In genomic region chr2:191680639-191681038, GRCh38 we compare ENCODE assay signal across 8 cellular contexts.
DNase-seq lines count a peak whose midpoint lies in the region; ATAC-seq and TF ChIP-seq lines count a peak whose summit lies in the region.
"Had no signal": no experiment of that assay in that cellular context is flagged by ENCODE, and none has a peak within 500 bp of the region (broad histone marks: within the 10 kb centered on the region; RNA-seq: fewer than 3 reads in every experiment).

No MANE protein-coding gene starts in this region.

- no peaks in the 10 kb centered on the region for H3K27me3 ChIP-seq in GM06990 (replicated peaks; ENCODE audit: control insufficient read depth, insufficient read depth, low read length)

- H3K36me3 ChIP-seq in GM06990 (ENCODE audit: control insufficient read depth, insufficient read depth, low read length), result peaks cover 6% of the 10 kb centered on the region

- peak overlapping the region in 16 of 21 experiments; percentile 37 to 98 (median 94) for H3K27ac ChIP-seq in skin epidermis

- DNase-seq in GM06990 (ENCODE audit: extremely low read depth, insufficient read length), result no peak
- peak; percentile 56 for DNase-seq in RKO (ENCODE audit: low spot score)
- no peak for DNase-seq in epithelial cell of esophagus (ENCODE audit: low read depth)
- DNase-seq in globus pallidus (ENCODE audit: low spot score), result no peak
- no peak for DNase-seq in AG08396 (ENCODE audit: low spot score)
- DNase-seq: NCI-H510A treated with DMSO at 0.1 percent for 48 hours had no signal

- H3K4me3 ChIP-seq in GM06990 (replicated peaks; ENCODE audit: low read depth, low read length) (peak overlapping the region; percentile 86), epithelial cell of esophagus (ENCODE audit: low read length) (peak overlapping the region; percentile 36), skin epidermis (peak overlapping the region in 6 of 7 experiments; percentile 1 to 70 (median 53))

- no peak for ATAC-seq in HG03520 (IDR thresholded peaks at IDR 0.05; ENCODE audit: unreplicated experiment)

- no peak for TF ChIP-seq CTCF in GM06990 (IDR thresholded peaks at IDR 0.05; ENCODE audit: insufficient read depth, low read length, poor library complexity, severe bottlenecking)
- TF ChIP-seq CTCF in epithelial cell of esophagus (IDR thresholded peaks at IDR 0.05; ENCODE audit: insufficient read depth, low read depth, low read length, missing control alignments), result no peak

Comparison
In these comparisons a context has a peak if more than half of its experiments do, and no peak if none do; other contexts are left out.
1. H3K4me3 ChIP-seq: peak in every context shown above with its lines; median percentile 86 in GM06990; 53 in skin epidermis; 36 in epithelial cell of esophagus.